Comparison of ENCODE assay signal across 27 cellular contexts in the genomic region with DNA sequence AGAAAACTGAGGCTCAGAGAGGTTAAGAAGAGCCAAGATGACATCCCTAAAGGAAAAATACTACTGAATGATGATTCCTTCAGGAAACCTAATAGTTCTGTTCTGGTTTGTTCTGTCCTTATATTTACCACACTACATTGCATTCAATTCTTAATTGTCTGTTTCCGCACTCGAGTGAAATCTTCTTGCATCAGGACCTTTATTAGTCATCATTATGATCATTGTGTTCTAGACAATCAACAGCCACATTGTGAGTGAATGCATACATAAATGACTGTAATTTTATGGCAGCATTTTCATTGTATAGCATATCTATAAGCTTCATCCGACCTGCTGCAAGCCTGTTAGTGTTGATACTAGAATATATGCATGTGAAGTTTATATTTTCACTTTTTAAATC.
"Had no signal": no experiment of that assay in that cellular context is flagged by ENCODE, and none has a peak within 500 bp of the region (broad histone marks: within the 10 kb centered on the region; RNA-seq: fewer than 3 reads in every experiment).

No MANE protein-coding gene starts in this region.

- FAIRE-seq: frontal cortex, keratinocyte, small intestine, urothelium cell line had no signal

- H3K27me3 ChIP-seq: colonic mucosa, esophagus squamous epithelium, neural progenitor cell, right lobe of liver, upper lobe of left lung had no signal

- H3K36me3 Mint-ChIP-seq: mesothelial cell of epicardium; naive B cell; neural progenitor cell; stimulated activated naive B cell treated with anti-CD40 and anti-IgM and Interleukin-4, amounts not matched to agents 10 μg/mL and 1 μg/mL and 100 μg/mL, for 72 hours had no signal

- DNase-seq: colonic mucosa; effector CD8-positive, alpha-beta T cell; endodermal cell; esophagus squamous epithelium; head of caudate nucleus; mesenchymal stem cell; mucosa of descending colon; naive B cell; right lobe of liver; small intestine; stimulated activated CD4-positive, alpha-beta T cell treated with anti-CD3 and anti-CD28 coated beads, Interleukin-15, amount 100 ng/mL, for 24 hours; stimulated activated CD4-positive, alpha-beta T cell treated with anti-CD3 and anti-CD28 coated beads, Interleukin-2, amount 100 ng/mL, for 48 hours; stimulated activated naive B cell treated with anti-CD40 and anti-IgM and Interleukin-4, amounts not matched to agents 10 μg/mL and 1 μg/mL and 100 μg/mL, for 72 hours; upper lobe of left lung had no signal

- H3K4me2 ChIP-seq: neural progenitor cell had no signal

- H3K27ac ChIP-seq: esophagus squamous epithelium, neural progenitor cell, parathyroid adenoma, right lobe of liver, thoracic aorta, tibial nerve, upper lobe of left lung had no signal

- H3K36me3 ChIP-seq: colonic mucosa, esophagus squamous epithelium, neural progenitor cell, right lobe of liver, thoracic aorta, tibial nerve, upper lobe of left lung had no signal

- H3K4me3 Mint-ChIP-seq: dendritic cell treated with granulocyte-macrophage colony-stimulating factor and Interleukin-4, amounts not matched to agents 40 ng/mL and 50 ng/mL, for 4 days; endodermal cell; mesothelial cell of epicardium; naive B cell; nephron; neural progenitor cell; stimulated activated naive B cell treated with anti-CD40 and anti-IgM and Interleukin-4, amounts not matched to agents 10 μg/mL and 1 μg/mL and 100 μg/mL, for 72 hours; stimulated activated naive CD8-positive, alpha-beta T cell treated with anti-CD3 and anti-CD28 coated beads, Interleukin-15, Interleukin-2, amounts not matched to agents 100 ng/mL and 50 ng/mL, for 24 hours had no signal

- H3K27ac Mint-ChIP-seq: dendritic cell treated with granulocyte-macrophage colony-stimulating factor and Interleukin-4, amounts not matched to agents 40 ng/mL and 50 ng/mL, for 4 days; endodermal cell; mesothelial cell of epicardium; naive B cell; nephron; neural progenitor cell; progenitor cell of endocrine pancreas; stimulated activated naive B cell treated with anti-CD40 and anti-IgM and Interleukin-4, amounts not matched to agents 10 μg/mL and 1 μg/mL and 100 μg/mL, for 72 hours; stimulated activated naive CD8-positive, alpha-beta T cell treated with anti-CD3 and anti-CD28 coated beads, Interleukin-15, Interleukin-2, amounts not matched to agents 100 ng/mL and 50 ng/mL, for 24 hours had no signal

- H3K4me3 ChIP-seq: colonic mucosa, esophagus squamous epithelium, lung, mucosa of descending colon, neural progenitor cell, right lobe of liver, thoracic aorta, tibial nerve, upper lobe of left lung had no signal

- H3K4me1 ChIP-seq: colonic mucosa, neural progenitor cell, parathyroid adenoma, right lobe of liver had no signal

- H2AFZ ChIP-seq: neural progenitor cell, parathyroid adenoma had no signal

- H3K79me2 ChIP-seq: parathyroid adenoma had no signal

- ATAC-seq: mucosa of descending colon; right lobe of liver; stimulated activated naive B cell treated with anti-CD40 and anti-IgM and Interleukin-4, amounts not matched to agents 10 μg/mL and 1 μg/mL and 100 μg/mL, for 72 hours had no signal

- H3K9me3 Mint-ChIP-seq: dendritic cell treated with granulocyte-macrophage colony-stimulating factor and Interleukin-4, amounts not matched to agents 40 ng/mL and 50 ng/mL, for 4 days; endodermal cell; mesothelial cell of epicardium; naive B cell; nephron; neural progenitor cell; stimulated activated naive B cell treated with anti-CD40 and anti-IgM and Interleukin-4, amounts not matched to agents 10 μg/mL and 1 μg/mL and 100 μg/mL, for 72 hours; stimulated activated naive CD8-positive, alpha-beta T cell treated with anti-CD3 and anti-CD28 coated beads, Interleukin-15, Interleukin-2, amounts not matched to agents 100 ng/mL and 50 ng/mL, for 24 hours had no signal
